Comparison of ENCODE assay signal across 7 cellular contexts in the genomic region with DNA sequence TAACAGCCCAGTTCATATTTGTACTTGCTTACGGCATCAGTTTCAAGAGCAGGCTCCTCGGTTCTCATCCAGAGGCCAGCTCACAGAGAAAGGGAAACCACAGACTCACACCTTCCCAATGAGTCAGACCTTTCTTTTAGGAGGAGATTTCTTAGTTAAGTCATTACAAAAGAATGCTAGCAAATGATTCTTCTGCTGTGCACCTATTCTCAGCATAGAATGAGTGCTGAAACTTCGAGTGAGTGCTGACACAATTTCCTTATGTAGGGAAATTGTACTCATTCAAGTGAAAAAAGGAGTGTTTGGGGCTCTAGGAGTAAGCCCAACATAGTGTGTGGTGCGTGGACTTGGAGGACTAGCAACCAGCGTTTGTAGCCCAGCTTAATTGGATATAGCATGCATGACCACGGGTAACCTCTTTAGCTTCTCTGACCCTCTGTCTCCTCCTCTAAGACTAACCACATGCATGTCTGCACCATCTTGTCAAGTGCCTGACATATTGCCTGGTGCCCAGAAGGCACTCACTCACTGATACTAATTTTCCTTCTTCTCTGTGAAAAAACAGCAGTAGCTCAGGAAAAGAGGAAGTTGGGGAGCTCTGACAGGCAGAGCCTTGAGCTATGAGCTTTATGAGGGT.
A peak's percentile ranks its signal among the peaks of the same experiment; 100 is the strongest.
DNase-seq lines count a peak whose midpoint lies in the region; ATAC-seq, FAIRE-seq and TF ChIP-seq lines count a peak whose summit lies in the region.

No MANE protein-coding gene starts in this region.

- no peak overlapping the region for H3K4me2 ChIP-seq in OCI-LY7 (ENCODE audit: low read length)

- no peak for TF ChIP-seq CTCF in kidney (IDR thresholded peaks at IDR 0.05; ENCODE audit: borderline replicate concordance, extremely low read depth, insufficient read depth)
- no peak for TF ChIP-seq CTCF in OCI-LY7 (conservative IDR thresholded peaks at IDR 0.05; ENCODE audit: low read length)

- no peak overlapping the region for H3K9ac ChIP-seq in kidney (ENCODE audit: low read length in 2 of 2)

- no peaks in the 10 kb centered on the region for H3K79me2 ChIP-seq in OCI-LY7 (ENCODE audit: insufficient read depth, low read depth, low read length)

- H3K27ac ChIP-seq in kidney (ENCODE audit: low read depth in 2 of 2, low read length in 2 of 2) (peak overlapping the region; percentile 19 to 79), OCI-LY7 (ENCODE audit: low read depth, low read length, poor library complexity, severe bottlenecking) (no peak overlapping the region)

- BruUV-seq in OCI-LY7 (replicated peaks; lab: Mats Ljungman, UMichigan) = no TSS peak

- CTCF ChIA-PET in OCI-LY7 (lab: Charles Lee; ENCODE audit: unreplicated experiment) = no interaction called here

- no peak for FAIRE-seq in kidney (lab: Jason Lieb, UNC)
- FAIRE-seq in urothelium cell line (lab: Jason Lieb, UNC) = no peak

- peaks cover 9 to 29% of the 10 kb centered on the region in 2 donors for H3K4me1 ChIP-seq in kidney (ENCODE audit: control insufficient read depth in 1 of 2, insufficient read depth in 1 of 2, low read depth in 1 of 2, low read length in 2 of 2)
- H3K4me1 ChIP-seq in OCI-LY7 (ENCODE audit: insufficient read depth, low read length, poor library complexity, severe bottlenecking) = peaks cover 3% of the 10 kb centered on the region

- H3K9me3 ChIP-seq in kidney (ENCODE audit: control insufficient read depth in 1 of 2, low read length in 2 of 2) (no peaks in the 10 kb centered on the region), OCI-LY7 (ENCODE audit: low read length) (no peaks in the 10 kb centered on the region)

- H4K20me1 ChIP-seq in OCI-LY7 (ENCODE audit: insufficient read depth, low read length) = no peaks in the 10 kb centered on the region

- POLR2A ChIA-PET in OCI-LY7 (lab: Charles Lee) = no interaction called here

- ATAC-seq in GM18520 (IDR thresholded peaks at IDR 0.05; ENCODE audit: unreplicated experiment) = peak; percentile 49
- ATAC-seq in HG02759 (IDR thresholded peaks at IDR 0.05; ENCODE audit: unreplicated experiment) = peak; percentile 59

- H3K4me3 ChIP-seq in kidney (ENCODE audit: low read length in 2 of 2) (no peak overlapping the region), OCI-LY7 (ENCODE audit: low read depth, low read length, poor library complexity, severe bottlenecking) (no peak overlapping the region)

- intact Hi-C loops in kidney (cut with DNase I) (no loop called here), OCI-LY7 (cut with micrococcal nuclease; ENCODE audit: unreplicated experiment) (no loop called here)

- H2AFZ ChIP-seq in OCI-LY7 (ENCODE audit: low read length) = no peak overlapping the region

- DNase-seq in NCI-H82 treated with DMSO at 0.1 percent for 48 hours (lab: John Stamatoyannopoulos, UW; ENCODE audit: unreplicated experiment) (peak; percentile 65), kidney (no peak), urothelium cell line (ENCODE audit: low spot score) (peak; percentile 81), OCI-LY7 (ENCODE audit: low spot score) (no peak)
- DNase-seq in activated naive CD4-positive, alpha-beta T cell treated with Interleukin-2 at 50 U/mL for 16 hours = peak; percentile 65

- H3K36me3 ChIP-seq in kidney (ENCODE audit: control insufficient read depth in 1 of 2, insufficient read depth in 2 of 2, low read length in 2 of 2) (no peaks in the 10 kb centered on the region), OCI-LY7 (ENCODE audit: insufficient read depth, low read length) (no peaks in the 10 kb centered on the region)

- no peaks in the 10 kb centered on the region for H3K9me2 ChIP-seq in OCI-LY7 (ENCODE audit: insufficient read depth, low read length)

Comparison
In these comparisons a context has a peak if more than half of its experiments do, and no peak if none do; other contexts are left out.
1. DNase-seq: peak in NCI-H82 treated with DMSO at 0.1 percent for 48 hours (single experiment), activated naive CD4-positive, alpha-beta T cell treated with Interleukin-2 at 50 U/mL for 16 hours (single experiment) and urothelium cell line (single experiment); none in kidney (single experiment) and OCI-LY7 (single experiment).